ENCODE assay signal across 11 cellular contexts in the genomic region with DNA sequence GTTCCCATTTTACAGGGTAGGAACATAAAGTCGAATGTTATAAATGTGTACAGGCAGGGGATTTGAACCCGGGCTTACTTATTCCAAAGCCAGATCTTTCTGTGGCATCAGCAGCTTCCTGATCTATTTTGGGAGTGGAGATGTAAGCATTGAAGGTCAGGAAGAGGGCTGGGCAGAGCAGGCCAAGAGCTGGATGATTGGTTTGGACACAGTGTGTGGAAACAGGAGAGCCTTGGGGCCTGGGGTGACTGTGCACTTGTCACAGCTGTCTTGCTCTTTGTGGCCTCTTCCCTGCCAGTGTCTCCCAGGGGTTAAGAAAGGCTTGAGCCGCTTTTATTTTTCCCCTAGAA.
A peak's percentile ranks its signal among the peaks of the same experiment; 100 is the strongest.
DNase-seq lines count a peak whose midpoint lies in the region; ATAC-seq and TF ChIP-seq lines count a peak whose summit lies in the region.
"Had no signal": no experiment of that assay in that cellular context is flagged by ENCODE, and none has a peak within 500 bp of the region (broad histone marks: within the 10 kb centered on the region; RNA-seq: fewer than 3 reads in every experiment).

No MANE protein-coding gene starts in this region.

- TF ChIP-seq CTCF in esophagus muscularis mucosa (IDR thresholded peaks at IDR 0.05) (no peak), upper lobe of left lung (IDR thresholded peaks at IDR 0.05) (no peak)

- H3K27me3 ChIP-seq in esophagus muscularis mucosa (no peaks in the 10 kb centered on the region), mucosa of rectum (ENCODE audit: control insufficient read depth in 2 of 2, insufficient read depth in 2 of 2, low read length in 2 of 2) (no peaks in the 10 kb centered on the region), upper lobe of left lung (no peaks in the 10 kb centered on the region)

- WGBS in esophagus muscularis mucosa, result 57% methylated on average over 3 of the region's 3 CpGs
- WGBS in upper lobe of left lung, 2 donors, result 51 to 52% methylated on average over 3 of the region's 3 CpGs

- TF ChIP-seq POLR2A in esophagus muscularis mucosa (IDR thresholded peaks at IDR 0.05; ENCODE audit: low read depth), result no peak
- peak in 1 of 4 donors; percentile 45 for TF ChIP-seq POLR2A in upper lobe of left lung (IDR thresholded peaks at IDR 0.05)

- H3K9me3 ChIP-seq in esophagus muscularis mucosa, result no peaks in the 10 kb centered on the region
- H3K9me3 ChIP-seq in mucosa of rectum (ENCODE audit: control insufficient read depth in 2 of 2, low read length in 2 of 2), result no peaks in the 10 kb centered on the region
- H3K9me3 ChIP-seq in upper lobe of left lung, result no peaks in the 10 kb centered on the region

- no peak for TF ChIP-seq EP300 in esophagus muscularis mucosa (IDR thresholded peaks at IDR 0.05)
- peak in 1 of 4 donors; percentile 15 for TF ChIP-seq EP300 in upper lobe of left lung (IDR thresholded peaks at IDR 0.05)

- H3K9ac ChIP-seq in mucosa of rectum (ENCODE audit: low read depth in 1 of 2, low read length in 2 of 2), result peak overlapping the region; percentile 24 to 30

- H3K27ac ChIP-seq in esophagus muscularis mucosa (replicated peaks in 1 of 4), result peak overlapping the region; percentile 12 to 49 (median 38)
- H3K27ac ChIP-seq in mucosa of rectum (ENCODE audit: low read depth in 2 of 2, low read length in 2 of 2), result peak overlapping the region; percentile 23 to 53
- peak overlapping the region; percentile 84 to 87 (median 86) for H3K27ac ChIP-seq in upper lobe of left lung

- H3K4me3 ChIP-seq in esophagus muscularis mucosa (no peak overlapping the region), mucosa of rectum (ENCODE audit: low read length in 2 of 2) (no peak overlapping the region), upper lobe of left lung (no peak overlapping the region)

- peak; percentile 51 to 58 for ATAC-seq in upper lobe of left lung (ENCODE audit: low FRiP score in 2 of 2)
- ATAC-seq in stimulated activated naive CD8-positive, alpha-beta T cell treated with anti-CD3 and anti-CD28 coated beads, Interleukin-15, Interleukin-2, amounts not matched to agents 100 U/mL and 50 U/mL, for 24 hours, result no peak

- H3K4me1 ChIP-seq in esophagus muscularis mucosa (peaks cover 35 to 46% (median 42%) of the 10 kb centered on the region in 4 donors), mucosa of rectum (ENCODE audit: control insufficient read depth in 2 of 2, insufficient read depth in 2 of 2, low read length in 2 of 2) (peaks cover 51 to 64% of the 10 kb centered on the region in 2 donors), upper lobe of left lung (peaks cover 50 to 66% (median 53%) of the 10 kb centered on the region in 4 donors)

- intact Hi-C loops in esophagus muscularis mucosa (cut with DNase I), result no loop called here

- no peaks in the 10 kb centered on the region for H3K36me3 ChIP-seq in esophagus muscularis mucosa
- H3K36me3 ChIP-seq in mucosa of rectum (ENCODE audit: control insufficient read depth in 2 of 2, insufficient read depth in 2 of 2, low read length in 2 of 2), result no peaks in the 10 kb centered on the region
- no peaks in the 10 kb centered on the region for H3K36me3 ChIP-seq in upper lobe of left lung

- peak; percentile 8 for DNase-seq in NOMO-1 treated with DMSO at 0.1 percent for 48 hours (lab: John Stamatoyannopoulos, UW; ENCODE audit: unreplicated experiment)
- no peak for DNase-seq in NOMO-1 treated with dmso at 0.1 percent for 144 hours (lab: John Stamatoyannopoulos, UW; ENCODE audit: unreplicated experiment)
- DNase-seq in esophagus muscularis mucosa (ENCODE audit: extremely low spot score), result no peak
- DNase-seq in upper lobe of left lung, result peak in 1 of 2 donors; percentile 78
- DNase-seq in stimulated activated naive CD4-positive, alpha-beta T cell (lab: John Stamatoyannopoulos, UW), result no peak
- DNase-seq in NAMALWA (ENCODE audit: low spot score), result no peak
- no peak for DNase-seq in stimulated activated naive CD8-positive, alpha-beta T cell treated with anti-CD3 and anti-CD28 coated beads, Interleukin-15, Interleukin-2, amounts not matched to agents 100 U/mL and 50 U/mL, for 24 hours
- DNase-seq: activated CD4-positive, CD25-positive, alpha-beta regulatory T cell; EL; NCI-H2081 treated with DMSO at 0.1 percent for 48 hours had no signal
